18 cellular contexts compared by ENCODE assay signal in genomic region chr10:121695731-121696464, GRCh38.
"Had no signal": no experiment of that assay in that cellular context is flagged by ENCODE, and none has a peak within 500 bp of the region (broad histone marks: within the 10 kb centered on the region; RNA-seq: fewer than 3 reads in every experiment).

No MANE protein-coding gene starts in this region.

- H3K27me3 ChIP-seq: esophagus squamous epithelium, upper lobe of left lung had no signal

- ATAC-seq: activated naive CD4-positive, alpha-beta T cell treated with anti-CD3 and anti-CD28 coated beads, Interleukin-2, amount 50 U/mL, for 72 hours; activated T-cell treated with anti-CD3 and anti-CD28 coated beads, Interleukin-2, amount 50 U/mL, for 4 hours; heart left ventricle; left ventricle myocardium superior; stimulated activated effector memory CD8-positive, alpha-beta T cell treated with anti-CD3 and anti-CD28 coated beads, Interleukin-12 subunit alpha, Interleukin-12 subunit beta, amount 100 ng/mL, for 72 hours; T-cell had no signal

- FAIRE-seq: islet of Langerhans had no signal

- H3K36me3 ChIP-seq: esophagus squamous epithelium, heart left ventricle, upper lobe of left lung had no signal

- H3K4me1 ChIP-seq: heart left ventricle, upper lobe of left lung had no signal

- H3K27ac Mint-ChIP-seq: activated CD4-positive, alpha-beta memory T cell treated with anti-CD3 and anti-CD28 coated beads for 36 hours; activated naive CD4-positive, alpha-beta T cell treated with anti-CD3 and anti-CD28 coated beads, Interleukin-2, amount 50 U/mL, for 72 hours; stimulated activated effector memory CD8-positive, alpha-beta T cell treated with anti-CD3 and anti-CD28 coated beads, Interleukin-12 subunit alpha, Interleukin-12 subunit beta, amount 100 ng/mL, for 72 hours; T-cell had no signal

- H3K4me3 Mint-ChIP-seq: activated CD4-positive, alpha-beta memory T cell treated with anti-CD3 and anti-CD28 coated beads for 36 hours; activated T-cell treated with anti-CD3 and anti-CD28 coated beads, Interleukin-2, amount 50 U/mL, for 4 hours; stimulated activated effector memory CD8-positive, alpha-beta T cell treated with anti-CD3 and anti-CD28 coated beads, Interleukin-12 subunit alpha, Interleukin-12 subunit beta, amount 100 ng/mL, for 72 hours; T-cell had no signal

- H3K36me3 Mint-ChIP-seq: activated naive CD4-positive, alpha-beta T cell treated with anti-CD3 and anti-CD28 coated beads, Interleukin-2, amount 50 U/mL, for 72 hours; brain; stimulated activated effector memory CD8-positive, alpha-beta T cell treated with anti-CD3 and anti-CD28 coated beads, Interleukin-12 subunit alpha, Interleukin-12 subunit beta, amount 100 ng/mL, for 72 hours; T-cell had no signal

- H3K9me3 Mint-ChIP-seq: activated naive CD4-positive, alpha-beta T cell treated with anti-CD3 and anti-CD28 coated beads, Interleukin-2, amount 50 U/mL, for 72 hours; stimulated activated effector memory CD8-positive, alpha-beta T cell treated with anti-CD3 and anti-CD28 coated beads, Interleukin-12 subunit alpha, Interleukin-12 subunit beta, amount 100 ng/mL, for 72 hours had no signal

- H3K27me3 Mint-ChIP-seq: activated CD4-positive, alpha-beta memory T cell treated with anti-CD3 and anti-CD28 coated beads for 36 hours had no signal

- DNase-seq: activated effector memory CD4-positive, alpha-beta T cell treated with anti-CD3 and anti-CD28 coated beads, Interleukin-2, amount 50 U/mL, for 16 hours; activated T-cell treated with anti-CD3 and anti-CD28 coated beads, Interleukin-2, amount 50 U/mL, for 4 hours; amniotic stem cell; esophagus squamous epithelium; foreskin melanocyte; heart left ventricle; left ventricle myocardium superior; T-cell; T1000 had no signal

- H3K4me1 Mint-ChIP-seq: stimulated activated effector memory CD8-positive, alpha-beta T cell treated with anti-CD3 and anti-CD28 coated beads, Interleukin-12 subunit alpha, Interleukin-12 subunit beta, amount 100 ng/mL, for 72 hours; T-cell had no signal

- H3K4me3 ChIP-seq: dorsolateral prefrontal cortex, esophagus squamous epithelium, heart left ventricle, skin epidermis, upper lobe of left lung had no signal

- H3K9me3 ChIP-seq: esophagus squamous epithelium had no signal

- H3K27ac ChIP-seq: dorsolateral prefrontal cortex, heart left ventricle, upper lobe of left lung, VCaP had no signal
